ENCODE assay signal across 8 cellular contexts in the genomic region with DNA sequence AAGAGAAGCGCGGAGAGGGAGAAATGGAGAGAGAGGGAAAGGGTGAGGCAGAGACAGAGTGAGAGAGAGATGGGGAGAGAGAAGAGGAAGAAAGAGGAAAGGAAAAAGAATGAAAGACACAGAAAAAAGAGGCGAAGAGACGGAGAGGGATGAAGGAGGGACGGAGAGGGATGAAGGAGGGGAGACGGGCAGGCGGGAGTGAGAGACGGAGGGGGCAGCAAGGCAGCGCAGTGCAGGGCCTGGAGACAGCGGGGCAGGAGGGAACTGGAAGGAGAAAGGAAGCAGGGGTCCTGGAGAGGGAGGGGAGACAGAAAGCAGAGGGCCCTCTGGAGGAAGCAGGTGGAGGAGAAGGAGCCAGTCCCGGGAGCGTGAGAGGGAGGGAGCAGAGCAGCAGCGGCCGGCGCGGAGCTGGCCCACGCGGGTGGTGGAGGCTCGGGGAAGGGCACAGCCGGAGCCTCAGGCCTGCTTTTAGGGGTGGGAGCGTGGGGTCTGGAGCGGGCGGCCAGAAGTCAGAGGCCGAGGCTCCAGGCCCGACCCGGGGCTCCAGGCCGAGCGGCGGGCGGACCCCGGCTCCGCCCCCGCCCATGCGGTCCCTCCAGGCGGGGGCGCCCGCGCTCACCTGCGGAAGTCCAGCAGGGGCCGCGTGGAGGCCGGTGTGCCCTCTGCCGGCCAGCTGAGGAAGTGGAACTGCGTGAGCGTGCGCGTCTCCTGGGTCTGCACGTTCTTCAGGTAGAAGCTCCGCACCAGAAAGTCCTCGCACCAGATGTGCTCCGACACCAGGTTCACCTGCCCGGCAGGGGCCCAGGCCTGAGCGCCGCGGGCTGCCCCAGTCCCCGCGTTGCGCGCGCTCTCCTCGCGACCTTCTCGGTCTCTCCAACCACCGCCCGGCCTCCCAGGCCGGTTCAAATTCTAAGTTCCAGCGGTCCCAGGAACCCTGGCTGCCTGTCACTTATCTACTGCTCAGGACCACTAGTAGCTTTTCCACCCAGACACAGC. TPM values are rescaled to one million over a fixed set of nuclear protein-coding genes. Genes with fewer than 3 reads are reported as not detected.
DNase-seq lines count a peak whose midpoint lies in the region; ATAC-seq and TF ChIP-seq lines count a peak whose summit lies in the region.

No MANE protein-coding gene starts in this region.

- no peaks in the 10 kb centered on the region for H3K36me3 Mint-ChIP-seq in activated T-cell treated with anti-CD3 and anti-CD28 coated beads, Interleukin-2, amount 50 U/mL, for 72 hours (ENCODE audit: insufficient read depth in 2 of 2)
- no peaks in the 10 kb centered on the region for H3K36me3 Mint-ChIP-seq in nephron (ENCODE audit: low read depth)

- H3K9me3 Mint-ChIP-seq in activated T-cell treated with anti-CD3 and anti-CD28 coated beads, Interleukin-2, amount 50 U/mL, for 72 hours, result no peaks in the 10 kb centered on the region
- no peaks in the 10 kb centered on the region for H3K9me3 Mint-ChIP-seq in nephron

- TF ChIP-seq CTCF in HL-60 (IDR thresholded peaks at IDR 0.05; ENCODE audit: insufficient read depth, low read length), result peak; percentile 98
- TF ChIP-seq CTCF in nephron (IDR thresholded peaks at IDR 0.05; ENCODE audit: unreplicated experiment in 3 of 3), result peak; percentile 97 to 100 (median 98)

- H3K4me3 Mint-ChIP-seq in activated T-cell treated with anti-CD3 and anti-CD28 coated beads, Interleukin-2, amount 50 U/mL, for 72 hours, result peak overlapping the region; percentile 82 to 88
- peak overlapping the region; percentile 83 to 90 (median 84) for H3K4me3 Mint-ChIP-seq in nephron

- H3K4me1 Mint-ChIP-seq in activated T-cell treated with anti-CD3 and anti-CD28 coated beads, Interleukin-2, amount 50 U/mL, for 72 hours (ENCODE audit: low read depth), result peaks cover 23% of the 10 kb centered on the region
- H3K4me1 Mint-ChIP-seq in nephron, result peaks cover 23% of the 10 kb centered on the region

- DNase-seq in Caki2 (ENCODE audit: low read depth), result peak; percentile 79
- DNase-seq in HL-60 (ENCODE audit: low read depth in 1 of 2, low spot score in 1 of 2), result peak; percentile 72 to 81
- peak; percentile 53 for DNase-seq in OCI-M2 (lab: John Stamatoyannopoulos, UW; ENCODE audit: unreplicated experiment)
- peak; percentile 91 to 94 for DNase-seq in activated T-cell treated with anti-CD3 and anti-CD28 coated beads, Interleukin-2, amount 50 U/mL, for 72 hours
- DNase-seq in fibroblast of peridontal ligament (ENCODE audit: extremely low read depth), result peak; percentile 69
- DNase-seq in stimulated activated naive CD8-positive, alpha-beta T cell treated with anti-CD3 and anti-CD28 coated beads, Interleukin-15, Interleukin-2, amounts not matched to agents 100 U/mL and 50 U/mL, for 24 hours, result peak; percentile 92

- H3K27me3 ChIP-seq in HL-60 (ENCODE audit: insufficient read depth, poor library complexity, severe bottlenecking), result peaks cover 24% of the 10 kb centered on the region

- H3K27ac Mint-ChIP-seq in activated T-cell treated with anti-CD3 and anti-CD28 coated beads, Interleukin-2, amount 50 U/mL, for 72 hours, result peak overlapping the region; percentile 79
- H3K27ac Mint-ChIP-seq in nephron, result peak overlapping the region; percentile 85 to 92 (median 86)

- peak overlapping the region; percentile 52 for H3K4me3 ChIP-seq in HL-60 (replicated peaks; ENCODE audit: insufficient read depth, low read length)

- peak; percentile 76 for ATAC-seq in GM19467 (IDR thresholded peaks at IDR 0.05; ENCODE audit: unreplicated experiment)
- peak; percentile 85 to 88 for ATAC-seq in activated T-cell treated with anti-CD3 and anti-CD28 coated beads, Interleukin-2, amount 50 U/mL, for 72 hours (replicated peaks in 1 of 2)
- ATAC-seq in stimulated activated naive CD8-positive, alpha-beta T cell treated with anti-CD3 and anti-CD28 coated beads, Interleukin-15, Interleukin-2, amounts not matched to agents 100 U/mL and 50 U/mL, for 24 hours, result peak; percentile 84

- peaks cover 6% of the 10 kb centered on the region for H3K27me3 Mint-ChIP-seq in activated T-cell treated with anti-CD3 and anti-CD28 coated beads, Interleukin-2, amount 50 U/mL, for 72 hours (ENCODE audit: low read depth)
- peaks cover 47% of the 10 kb centered on the region for H3K27me3 Mint-ChIP-seq in nephron (ENCODE audit: low read depth)

- H3K27ac ChIP-seq in HL-60 (replicated peaks), result no peak overlapping the region

- in situ Hi-C loops in Caki2 (cut with HindIII; ENCODE audit: low pct_unique_long_range_greater_than_20kb, low sequenced_read_pairs), result no loop called here

RNA-seq across cellular contexts. Expression of a gene that starts 14.5 kb away (rescaled TPM):
- total RNA-seq in Caki2 (2014; rRNA removed; shearing (Covaris generic); ENCODE audit: low replicate concordance), result not detected in 2 replicates
- 1 to 10 TPM; 1.7 to 2.5 TPM for total RNA-seq in activated T-cell treated with anti-CD3 and anti-CD28 coated beads, Interleukin-2, amount 50 U/mL, for 72 hours

RNA-seq across cellular contexts. Expression of a gene that starts 15.5 kb away (rescaled TPM):
- 17.0 and 50.6 TPM in 2 replicates for total RNA-seq in Caki2 (2014; rRNA removed; shearing (Covaris generic); ENCODE audit: low replicate concordance)
- total RNA-seq in activated T-cell treated with anti-CD3 and anti-CD28 coated beads, Interleukin-2, amount 50 U/mL, for 72 hours, result 10 to 100 TPM; 71.1 to 88.1 TPM

RNA-seq across cellular contexts. Expression of a gene that starts 37.9 kb away (rescaled TPM):
- not detected in 2 replicates for total RNA-seq in Caki2 (2014; rRNA removed; shearing (Covaris generic); ENCODE audit: low replicate concordance)
- not detected for total RNA-seq in activated T-cell treated with anti-CD3 and anti-CD28 coated beads, Interleukin-2, amount 50 U/mL, for 72 hours

RNA-seq across cellular contexts. Expression of a gene that starts 40.9 kb away (rescaled TPM):
- total RNA-seq in Caki2 (2014; rRNA removed; shearing (Covaris generic); ENCODE audit: low replicate concordance), result 23.9 and 24.9 TPM in 2 replicates
- total RNA-seq in activated T-cell treated with anti-CD3 and anti-CD28 coated beads, Interleukin-2, amount 50 U/mL, for 72 hours, result 10 to 100 TPM; 82.0 to 99.8 TPM

RNA-seq across cellular contexts. Expression of a gene that starts 41.6 kb away (rescaled TPM):
- total RNA-seq in Caki2 (2014; rRNA removed; shearing (Covaris generic); ENCODE audit: low replicate concordance), result 0.10 TPM in 1 of 2 replicates, not detected in the other
- not detected for total RNA-seq in activated T-cell treated with anti-CD3 and anti-CD28 coated beads, Interleukin-2, amount 50 U/mL, for 72 hours
